ENCODE assay signal across 1 cellular context in genomic region chr9:15403155-15403554, GRCh38.
TF ChIP-seq lines count a peak whose summit lies in the region.

No MANE protein-coding gene starts in this region.

TF ChIP-seq in IMR-90, 13 proteins besides CTCF, POLR2A, EP300 and RAD21 (continued from another document):
- TF ChIP-seq MAZ (IDR thresholded peaks at IDR 0.05; ENCODE audit: borderline replicate concordance, low read depth, low read length) (no peak), CHD1 (IDR thresholded peaks at IDR 0.05; ENCODE audit: low read depth, low read length) (no peak), MXI1 (IDR thresholded peaks at IDR 0.05; ENCODE audit: borderline replicate concordance, low read depth, low read length) (no peak), MAFK (IDR thresholded peaks at IDR 0.05; ENCODE audit: low read depth, low read length) (no peak)
